ENCODE assay signal across 21 cellular contexts in genomic region chr2:71254078-71254477, GRCh38.
"Had no signal": no experiment of that assay in that cellular context is flagged by ENCODE, and none has a peak within 500 bp of the region (broad histone marks: within the 10 kb centered on the region; RNA-seq: fewer than 3 reads in every experiment).

No MANE protein-coding gene starts in this region.

- FAIRE-seq: HTR-8/SVneo, K562, RCC 7860 had no signal

- ATAC-seq: K562, SK-N-SH treated with all-trans-retinoic acid at 6 μM for 48 hours had no signal

- H3K4me3 ChIP-seq: K562, SJCRH30 had no signal

- DNase-seq: Kasumi-1, NCI-H1092 treated with DMSO at 0.1 percent for 48 hours, NCI-H1436, NCI-H187, NCI-H2029, NCI-H2081 treated with DMSO at 0.1 percent for 48 hours, NCI-H2171, NCI-H226, NCI-H446, NCI-H510A, NCI-H524 treated with DMSO at 0.1 percent for 48 hours, NCI-H69, NCI-H774, SHP77 treated with DMSO at 0.1 percent for 48 hours, SJCRH30 had no signal

- H3K27ac ChIP-seq: HL-60, KMS-11, SJCRH30 had no signal

- H3K36me3 ChIP-seq: SJCRH30 had no signal
